1 cellular context compared by ENCODE assay signal in genomic region chr1:16205891-16206546, GRCh38.
TF ChIP-seq lines count a peak whose summit lies in the region.

No MANE protein-coding gene starts in this region.

TF ChIP-seq in HEK293, 187 proteins besides CTCF, POLR2A, EP300 and RAD21 (continued from another document):
- TF ChIP-seq ZNF18 (tag by site-specific recombination; IDR thresholded peaks at IDR 0.05) (no peak), BCL11A (tag by site-specific recombination; IDR thresholded peaks at IDR 0.05; ENCODE audit: low read depth) (peak; percentile 57), ZNF10 (tag by site-specific recombination; IDR thresholded peaks at IDR 0.05) (no peak), ZNF555 (tag by site-specific recombination; conservative IDR thresholded peaks at IDR 0.05) (no peak), ZNF121 (tag by site-specific recombination; IDR thresholded peaks at IDR 0.05) (0 out of 2 replicates have a peak, but pooled peaks have one; percentile 8), ZEB2 (tag by site-specific recombination; IDR thresholded peaks at IDR 0.05) (0 out of 2 replicates have a peak, but pooled peaks have one; percentile 10), ZNF248 (tag by site-specific recombination; IDR thresholded peaks at IDR 0.05) (no peak), ZNF132 (tag by site-specific recombination; IDR thresholded peaks at IDR 0.05; ENCODE audit: borderline replicate concordance) (no peak), ZNF654 (tag by site-specific recombination; IDR thresholded peaks at IDR 0.05; ENCODE audit: low read depth) (no peak), ZNF76 (tag by site-specific recombination; IDR thresholded peaks at IDR 0.05; ENCODE audit: borderline replicate concordance, low read depth) (no peak), ZNF335 (tag by site-specific recombination; conservative IDR thresholded peaks at IDR 0.05) (peak; percentile 67), ZBTB48 (tag by site-specific recombination; IDR thresholded peaks at IDR 0.05) (no peak), ZNF133 (tag by site-specific recombination; IDR thresholded peaks at IDR 0.05) (no peak), GFI1B (tag by site-specific recombination; IDR thresholded peaks at IDR 0.05) (no peak), PRDM2 (tag by site-specific recombination; IDR thresholded peaks at IDR 0.05; ENCODE audit: borderline replicate concordance) (0 out of 2 replicates have a peak, but pooled peaks have one; percentile 49), ZNF23 (tag by site-specific recombination; IDR thresholded peaks at IDR 0.05; ENCODE audit: borderline replicate concordance) (no peak), IKZF3 (tag by site-specific recombination; IDR thresholded peaks at IDR 0.05) (no peak), ZNF214 (tag by site-specific recombination; IDR thresholded peaks at IDR 0.05; ENCODE audit: borderline replicate concordance) (no peak), ZNF426 (tag by site-specific recombination; IDR thresholded peaks at IDR 0.05) (no peak), ZNF768 (tag by site-specific recombination; IDR thresholded peaks at IDR 0.05) (no peak)
